13 cellular contexts compared by ENCODE assay signal in the genomic region with DNA sequence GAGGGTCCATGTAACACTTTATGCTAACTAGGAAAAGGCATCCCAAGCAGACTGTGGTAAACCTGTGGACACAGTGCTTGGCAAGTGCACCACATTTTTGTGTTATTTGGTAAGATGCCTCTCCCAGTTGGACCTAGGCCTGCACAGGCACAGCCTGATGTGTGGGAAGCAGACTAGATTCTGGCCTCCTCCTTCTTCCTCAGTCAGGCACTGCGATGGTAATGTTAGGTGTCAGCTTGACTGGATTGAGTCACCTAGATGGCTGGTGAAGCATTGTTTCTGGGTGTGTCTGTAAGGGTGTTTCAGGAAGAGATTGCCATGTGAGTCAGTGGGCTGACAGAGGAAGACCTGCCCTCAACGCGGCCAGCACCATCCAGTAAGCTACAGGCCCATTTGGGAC. TPM values are rescaled to one million over a fixed set of nuclear protein-coding genes. Genes with fewer than 3 reads are reported as not detected.
DNase-seq lines count a peak whose midpoint lies in the region; ATAC-seq and TF ChIP-seq lines count a peak whose summit lies in the region.
"Had no signal": no experiment of that assay in that cellular context is flagged by ENCODE, and none has a peak within 500 bp of the region (broad histone marks: within the 10 kb centered on the region; RNA-seq: fewer than 3 reads in every experiment).

No MANE protein-coding gene starts in this region.

- no peaks in the 10 kb centered on the region for H3K36me3 Mint-ChIP-seq in type B pancreatic cell
- H3K36me3 Mint-ChIP-seq: activated naive CD4-positive, alpha-beta T cell treated with anti-CD3 and anti-CD28 coated beads, Interleukin-2, amount 50 U/mL, for 72 hours had no signal

- no peaks in the 10 kb centered on the region for H3K4me1 Mint-ChIP-seq in type B pancreatic cell (ENCODE audit: unreplicated experiment)

- H3K36me3 ChIP-seq in mammary epithelial cell (ENCODE audit: insufficient read depth, low read length): no peaks in the 10 kb centered on the region

- H3K9me3 ChIP-seq in mammary epithelial cell (replicated peaks; ENCODE audit: insufficient read depth, low read length): peaks cover 5% of the 10 kb centered on the region

- peaks cover 5% of the 10 kb centered on the region for H3K9me3 Mint-ChIP-seq in type B pancreatic cell

- WGBS in mammary epithelial cell (ENCODE audit: low coverage, missing lambda C conversion rate): 0% methylated on average over 3 of the region's 3 CpGs

- peak; percentile 45 for ATAC-seq in left ventricle myocardium superior
- no peak for ATAC-seq in GM18909 (IDR thresholded peaks at IDR 0.05; ENCODE audit: poor library complexity, unreplicated experiment)
- no peak for ATAC-seq in HG03039 (IDR thresholded peaks at IDR 0.05; ENCODE audit: unreplicated experiment)
- ATAC-seq: activated naive CD4-positive, alpha-beta T cell treated with anti-CD3 and anti-CD28 coated beads, Interleukin-2, amount 50 U/mL, for 72 hours had no signal

- H3K27ac ChIP-seq in mammary epithelial cell (ENCODE audit: insufficient read depth, low read depth, low read length): peak overlapping the region; percentile 89

- H3K4me3 Mint-ChIP-seq in type B pancreatic cell: no peak overlapping the region

- no peak overlapping the region for H3K4me3 ChIP-seq in mammary epithelial cell (replicated peaks in 1 of 3; ENCODE audit: insufficient read depth in 1 of 3, low read depth in 2 of 3, low read length in 3 of 3)
- H3K4me3 ChIP-seq: dorsolateral prefrontal cortex had no signal

- H3K27me3 Mint-ChIP-seq in type B pancreatic cell: no peaks in the 10 kb centered on the region

- peak overlapping the region; percentile 59 for H3K9ac ChIP-seq in mammary epithelial cell (ENCODE audit: insufficient read depth, low read length)

- peak overlapping the region; percentile 31 for H3K4me2 ChIP-seq in mammary epithelial cell (ENCODE audit: insufficient read depth, low read depth, low read length)

- dilution Hi-C loops in mammary epithelial cell (cut with HindIII; ENCODE audit: low sequenced_read_pairs): no loop called here

- no peaks in the 10 kb centered on the region for H3K27me3 ChIP-seq in mammary epithelial cell (ENCODE audit: insufficient read depth, low read length)
- H3K27me3 ChIP-seq: dorsolateral prefrontal cortex had no signal

- in situ Hi-C loops in mammary epithelial cell (cut with MboI; ENCODE audit: low sequenced_read_pairs in 2 of 2): loop anchor here in 1 of 2 donors (5.0 kb wide), 1 partner anchor 98 kb away; no protein-coding TSS in a partner anchor

- CTCF ChIA-PET in mammary epithelial cell (lab: Charles Lee; ENCODE audit: low non-redundant PET): no interaction called here

- peak overlapping the region; percentile 70 for H2AFZ ChIP-seq in mammary epithelial cell (ENCODE audit: low read depth, low read length)

- DNase-seq in HT1080 (ENCODE audit: low read depth) (peak; percentile 89), mammary epithelial cell (peak; percentile 99), left ventricle myocardium superior (no peak), type B pancreatic cell (ENCODE audit: extremely low spot score, unreplicated experiment) (no peak), DMS153 treated with DMSO at 0.1 percent for 48 hours (lab: John Stamatoyannopoulos, UW; ENCODE audit: unreplicated experiment) (no peak), iPS-NIHi7 (ENCODE audit: extremely low spot score) (no peak)
- DNase-seq: left cardiac atrium; stimulated activated CD4-positive, alpha-beta T cell treated with anti-CD3 and anti-CD28 coated beads, Interleukin-4, amount 100 ng/mL, for 1 hour had no signal

- H4K20me1 ChIP-seq in mammary epithelial cell (ENCODE audit: insufficient read depth, low read length): no peaks in the 10 kb centered on the region

- peaks cover 38% of the 10 kb centered on the region for H3K4me1 ChIP-seq in mammary epithelial cell (ENCODE audit: insufficient read depth, low read length)

- TF ChIP-seq CTCF in mammary epithelial cell (conservative IDR thresholded peaks at IDR 0.05 in 1 of 2, IDR thresholded peaks at IDR 0.05 in 1 of 2; ENCODE audit: extremely low read depth in 1 of 2, insufficient read depth in 1 of 2, low read depth in 1 of 2, low read length in 2 of 2): no peak
- TF ChIP-seq CTCF in type B pancreatic cell (conservative IDR thresholded peaks at IDR 0.05): no peak

- intact Hi-C loops in mammary epithelial cell (cut with micrococcal nuclease) (loop anchor here (1.0 to 10.0 kb wide), 4 partner anchors 21 to 222 kb away; partner anchors contain the start of gene RHOJ), left ventricle myocardium superior (cut with micrococcal nuclease) (no loop called here)

- H3K27ac Mint-ChIP-seq in type B pancreatic cell: peak overlapping the region; percentile 35
- H3K27ac Mint-ChIP-seq: activated naive CD4-positive, alpha-beta T cell treated with anti-CD3 and anti-CD28 coated beads, Interleukin-2, amount 50 U/mL, for 72 hours had no signal

- H3K79me2 ChIP-seq in mammary epithelial cell (ENCODE audit: insufficient read depth, low read length): no peaks in the 10 kb centered on the region

- BruUV-seq in mammary epithelial cell (replicated peaks; lab: Mats Ljungman, UMichigan): no TSS peak

RNA-seq across cellular contexts. Expression of gene RHOJ, which starts 25.3 kb away (rescaled TPM):
- total RNA-seq in HT1080 (2014; rRNA removed; shearing (Covaris generic)): 0.50 and 1.5 TPM in 2 replicates
- 2.6 and 5.2 TPM in 2 replicates for polyA plus RNA-seq in HT1080 (2015; cell fraction: cytosol; rRNA removed)
- polyA plus RNA-seq in HT1080 (2015; cell fraction: nucleus; rRNA removed): 7.0 and 11.4 TPM in 2 replicates
- total RNA-seq in mammary epithelial cell: 10 to 100 TPM in 1 of 2 donors, 1 to 10 TPM in 1; 4.5 to 10.5 TPM
- 11.2 TPM for polyA plus RNA-seq in mammary epithelial cell
- polyA minus RNA-seq in mammary epithelial cell: 0.93 TPM
- 13.3 TPM for total RNA-seq in left ventricle myocardium superior
- total RNA-seq in type B pancreatic cell (ENCODE audit: low replicate concordance): 0.17 and 16.3 TPM in 2 replicates
- total RNA-seq: activated naive CD4-positive, alpha-beta T cell treated with anti-CD3 and anti-CD28 coated beads, Interleukin-2, amount 50 U/mL, for 72 hours; H1 had no signal

Comparison
In these comparisons a context has a peak if more than half of its experiments do, and no peak if none do; other contexts are left out.
1. DNase-seq: peak in HT1080 (single experiment) and mammary epithelial cell (single experiment); none in left ventricle myocardium superior (single experiment), type B pancreatic cell (single experiment), DMS153 treated with DMSO at 0.1 percent for 48 hours (single experiment) and iPS-NIHi7 (single experiment).